14 cellular contexts compared by ENCODE assay signal in the genomic region with DNA sequence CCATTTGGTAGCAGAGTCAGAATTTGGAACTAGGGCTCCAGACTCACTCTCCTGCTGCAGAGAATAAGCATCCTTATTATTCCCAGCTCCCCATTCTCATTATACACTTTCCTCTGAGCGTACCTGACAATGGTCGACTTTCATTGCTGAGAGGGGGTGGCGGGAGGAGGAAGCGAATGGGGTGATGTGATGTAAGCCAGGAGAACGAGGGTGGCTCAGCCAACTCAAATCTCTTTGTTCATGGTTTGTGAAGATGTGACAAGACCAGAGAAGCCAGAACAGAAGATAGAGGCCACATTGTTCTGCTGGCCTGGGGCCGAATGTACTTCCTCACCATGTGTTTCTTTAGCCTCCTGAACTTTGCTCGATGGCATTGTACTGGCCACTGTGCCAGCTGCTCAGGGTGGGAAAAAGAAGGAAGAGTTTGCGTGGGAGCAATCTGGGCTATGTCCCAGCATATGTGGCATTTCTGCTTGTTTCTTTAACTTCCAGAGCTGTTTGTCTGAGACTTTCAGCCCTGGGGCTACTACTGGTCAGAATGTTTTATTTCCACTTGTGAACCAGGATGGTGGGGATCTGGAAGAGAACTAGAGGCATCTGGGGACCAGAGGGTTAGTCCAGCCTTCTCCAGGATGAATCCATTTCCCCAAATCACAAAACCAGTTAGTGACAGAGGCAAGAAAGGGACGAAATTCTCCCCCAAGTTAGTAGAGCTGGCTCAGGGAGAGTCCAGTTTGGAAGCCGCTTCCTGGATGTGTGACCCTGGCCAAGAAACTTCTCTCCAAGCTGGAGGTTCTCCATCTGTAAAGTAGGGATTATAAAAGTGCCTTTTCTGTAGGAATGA.
DNase-seq lines count a peak whose midpoint lies in the region; TF ChIP-seq lines count a peak whose summit lies in the region.
"Had no signal": no experiment of that assay in that cellular context is flagged by ENCODE, and none has a peak within 500 bp of the region (broad histone marks: within the 10 kb centered on the region; RNA-seq: fewer than 3 reads in every experiment).

No MANE protein-coding gene starts in this region.

- no peak overlapping the region for H2BK120ac ChIP-seq in neuronal stem cell (ENCODE audit: low read depth, low read length)

- H3K4me1 Mint-ChIP-seq in activated naive CD4-positive, alpha-beta T cell treated with anti-CD3 and anti-CD28 coated beads, Interleukin-2, amount 10 ng/mL, durations not matched to agents 7 days and 5 days: peaks cover 10% of the 10 kb centered on the region

- no CpG with 5 or more reads among the region's 10 CpGs for WGBS in neuronal stem cell (ENCODE audit: extremely low coverage in 2 of 2, insufficient read length in 2 of 2, insufficient replicate concordance in 1 of 2), 2 donors

- H3K4me3 Mint-ChIP-seq in activated naive CD4-positive, alpha-beta T cell treated with anti-CD3 and anti-CD28 coated beads, Interleukin-2, amount 10 ng/mL, durations not matched to agents 7 days and 5 days: no peak overlapping the region
- H3K4me3 Mint-ChIP-seq: activated CD8-positive, alpha-beta memory T cell treated with anti-CD3 and anti-CD28 coated beads, Interleukin-2, amount 10 ng/mL, durations not matched to agents 7 days and 5 days had no signal

- no peaks in the 10 kb centered on the region for H3K79me2 ChIP-seq in fibroblast of lung (ENCODE audit: control insufficient read depth, insufficient read depth, low read length)

- H2BK12ac ChIP-seq in neuronal stem cell (ENCODE audit: low read length): no peak overlapping the region

- peak overlapping the region; percentile 56 for H4K91ac ChIP-seq in neuronal stem cell (ENCODE audit: low read depth, low read length, poor library complexity)

- no peak overlapping the region for H3K14ac ChIP-seq in neuronal stem cell (ENCODE audit: low read length)

- H3K36me3 ChIP-seq in MG63: no peaks in the 10 kb centered on the region
- H3K36me3 ChIP-seq in fibroblast of lung (ENCODE audit: control insufficient read depth, insufficient read depth, low read length): no peaks in the 10 kb centered on the region
- H3K36me3 ChIP-seq in neuronal stem cell (replicated peaks in 1 of 2; ENCODE audit: control insufficient read depth in 2 of 2, insufficient read depth in 2 of 2, low read length in 2 of 2): no peaks in the 10 kb centered on the region
- H3K36me3 ChIP-seq: brain microvascular endothelial cell had no signal

- H3K4me1 ChIP-seq in fibroblast of lung (ENCODE audit: control insufficient read depth, extremely low read depth, insufficient read depth, low read length) (no peaks in the 10 kb centered on the region), neuronal stem cell (ENCODE audit: control insufficient read depth in 2 of 2, insufficient read depth in 1 of 2, low read depth in 1 of 2, low read length in 2 of 2) (peaks cover 3% of the 10 kb centered on the region in 2 donors)

- no peaks in the 10 kb centered on the region for H4K20me1 ChIP-seq in fibroblast of lung (ENCODE audit: control insufficient read depth, extremely low read depth, insufficient read depth, low read length)

- no peak overlapping the region for H4K8ac ChIP-seq in neuronal stem cell (ENCODE audit: low read depth, low read length)

- no peaks in the 10 kb centered on the region for H3K36me3 Mint-ChIP-seq in activated naive CD4-positive, alpha-beta T cell treated with anti-CD3 and anti-CD28 coated beads, Interleukin-2, amount 10 ng/mL, durations not matched to agents 7 days and 5 days
- H3K36me3 Mint-ChIP-seq: activated CD8-positive, alpha-beta memory T cell treated with anti-CD3 and anti-CD28 coated beads, Interleukin-2, amount 10 ng/mL, durations not matched to agents 7 days and 5 days had no signal

- no peaks in the 10 kb centered on the region for H3K9me3 Mint-ChIP-seq in activated naive CD4-positive, alpha-beta T cell treated with anti-CD3 and anti-CD28 coated beads, Interleukin-2, amount 10 ng/mL, durations not matched to agents 7 days and 5 days

- H2AK5ac ChIP-seq in neuronal stem cell (ENCODE audit: low read depth, low read length): no peak overlapping the region

- no peak overlapping the region for H3K4me3 ChIP-seq in MG63
- no peak overlapping the region for H3K4me3 ChIP-seq in fibroblast of lung (replicated peaks in 1 of 4; ENCODE audit: control extremely low read depth in 1 of 4, insufficient read depth in 1 of 4, low read depth in 3 of 4, low read length in 4 of 4)
- no peak overlapping the region for H3K4me3 ChIP-seq in neuronal stem cell (ENCODE audit: low read length in 2 of 2)
- H3K4me3 ChIP-seq: A549 had no signal

- H2BK15ac ChIP-seq in neuronal stem cell (ENCODE audit: low read length): no peak overlapping the region

- no peak overlapping the region for H3K27ac ChIP-seq in fibroblast of lung (ENCODE audit: insufficient read depth, low read length)
- H3K27ac ChIP-seq in neuronal stem cell (replicated peaks; ENCODE audit: low read length): no peak overlapping the region
- H3K27ac ChIP-seq: A549, brain microvascular endothelial cell had no signal

- H3K9ac ChIP-seq in fibroblast of lung (ENCODE audit: insufficient read depth, low read length) (no peak overlapping the region), neuronal stem cell (ENCODE audit: low read depth, low read length, poor library complexity) (no peak overlapping the region)

- no peaks in the 10 kb centered on the region for H3K79me1 ChIP-seq in neuronal stem cell (ENCODE audit: low read depth, low read length)

- H3K27me3 Mint-ChIP-seq in activated naive CD4-positive, alpha-beta T cell treated with anti-CD3 and anti-CD28 coated beads, Interleukin-2, amount 10 ng/mL, durations not matched to agents 7 days and 5 days: peaks cover 44% of the 10 kb centered on the region

- no peak overlapping the region for H2BK5ac ChIP-seq in neuronal stem cell (ENCODE audit: low read length)

- H3K27ac Mint-ChIP-seq in activated naive CD4-positive, alpha-beta T cell treated with anti-CD3 and anti-CD28 coated beads, Interleukin-2, amount 10 ng/mL, durations not matched to agents 7 days and 5 days: no peak overlapping the region
- H3K27ac Mint-ChIP-seq: activated CD8-positive, alpha-beta memory T cell treated with anti-CD3 and anti-CD28 coated beads, Interleukin-2, amount 10 ng/mL, durations not matched to agents 7 days and 5 days had no signal

- H3K27me3 ChIP-seq in MG63: no peaks in the 10 kb centered on the region
- no peaks in the 10 kb centered on the region for H3K27me3 ChIP-seq in fibroblast of lung (ENCODE audit: control insufficient read depth, insufficient read depth, low read length)
- no peaks in the 10 kb centered on the region for H3K27me3 ChIP-seq in neuronal stem cell (ENCODE audit: control insufficient read depth in 3 of 3, insufficient read depth in 3 of 3, low read depth in 1 of 3, low read length in 3 of 3)
- H3K27me3 ChIP-seq: brain microvascular endothelial cell had no signal

- CTCF ChIA-PET in activated naive CD4-positive, alpha-beta T cell treated with anti-CD3 and anti-CD28 coated beads, Interleukin-2, amount 10 ng/mL, durations not matched to agents 7 days and 5 days (lab: Charles Lee): interaction anchor here (0.8 kb wide), 1 partner anchor 23 kb away, joined by 3 read pairs; no protein-coding TSS in a partner anchor

- H2AFZ ChIP-seq in fibroblast of lung (ENCODE audit: low read length): peak overlapping the region; percentile 51
- H2AFZ ChIP-seq in neuronal stem cell (ENCODE audit: low read length): peak overlapping the region; percentile 60

- DNase-seq in AG09319 (ENCODE audit: extremely low read depth, low read depth) (peak; percentile 46), MG63 (peak; percentile 70), fibroblast of lung (ENCODE audit: low read depth in 2 of 2) (peak in 1 of 2 donors; percentile 37), neuronal stem cell (ENCODE audit: low spot score) (no peak), cerebellum (ENCODE audit: low spot score) (no peak), NK-92 (lab: John Stamatoyannopoulos, UW; ENCODE audit: unreplicated experiment) (no peak), NCI-H1105 treated with DMSO at 0.1 percent for 48 hours (lab: John Stamatoyannopoulos, UW) (no peak)
- no peak for DNase-seq in activated naive CD4-positive, alpha-beta T cell treated with anti-CD3 and anti-CD28 coated beads, Interleukin-2, amount 10 ng/mL, durations not matched to agents 7 days and 5 days
- DNase-seq: activated CD8-positive, alpha-beta memory T cell treated with anti-CD3 and anti-CD28 coated beads, Interleukin-2, amount 10 ng/mL, durations not matched to agents 7 days and 5 days; brain microvascular endothelial cell; glutamatergic neuron; NCI-H1694; T-helper 9 cell had no signal

- no peak overlapping the region for H3K18ac ChIP-seq in neuronal stem cell (ENCODE audit: low read length)

- no peak overlapping the region for H3K23ac ChIP-seq in neuronal stem cell (ENCODE audit: low read depth, low read length, poor library complexity)

- TF ChIP-seq CTCF in AG09319 (IDR thresholded peaks at IDR 0.05; ENCODE audit: low read depth, low read length): no peak
- no peak for TF ChIP-seq CTCF in fibroblast of lung (conservative IDR thresholded peaks at IDR 0.05 in 1 of 2, IDR thresholded peaks at IDR 0.05 in 1 of 2; ENCODE audit: low read depth in 1 of 2, low read length in 2 of 2)

- peaks cover 8% of the 10 kb centered on the region for H3K9me3 ChIP-seq in MG63
- H3K9me3 ChIP-seq in fibroblast of lung (ENCODE audit: control insufficient read depth, insufficient read depth, low read depth, low read length): no peaks in the 10 kb centered on the region
- no peaks in the 10 kb centered on the region for H3K9me3 ChIP-seq in neuronal stem cell (replicated peaks in 1 of 2; ENCODE audit: control insufficient read depth in 2 of 2, insufficient read depth in 1 of 2, low read depth in 1 of 2, low read length in 2 of 2)
- H3K9me3 ChIP-seq: A549 had no signal

- H3K4me2 ChIP-seq in fibroblast of lung (ENCODE audit: extremely low read depth, insufficient read depth, low read length) (peak overlapping the region; percentile 36), neuronal stem cell (ENCODE audit: insufficient read depth, low read length, poor library complexity, severe bottlenecking) (no peak overlapping the region)
- H3K4me2 ChIP-seq: A549 had no signal

- H3K4ac ChIP-seq in neuronal stem cell (ENCODE audit: low read length): no peak overlapping the region

Comparison
In these comparisons a context has a peak if more than half of its experiments do, and no peak if none do; other contexts are left out.
1. DNase-seq: peak in AG09319 (single experiment) and MG63 (single experiment); none in neuronal stem cell (single experiment), cerebellum (single experiment), NK-92 (single experiment), activated naive CD4-positive, alpha-beta T cell treated with anti-CD3 and anti-CD28 coated beads, Interleukin-2, amount 10 ng/mL, durations not matched to agents 7 days and 5 days (single experiment) and NCI-H1105 treated with DMSO at 0.1 percent for 48 hours (single experiment).